In genomic region chr5:7823601-7824000, GRCh38 we compare ENCODE assay signal across 1 cellular context.
TF ChIP-seq lines count a peak whose summit lies in the region.

No MANE protein-coding gene starts in this region.

TF ChIP-seq in HepG2, 621 proteins besides CTCF, POLR2A, EP300 and RAD21:
- no peak for TF ChIP-seq ARNT (IDR thresholded peaks at IDR 0.05)
- no peak for TF ChIP-seq KLF11 (CRISPR knock-in tag; IDR thresholded peaks at IDR 0.05)
- no peak for TF ChIP-seq SNAPC2 (CRISPR knock-in tag; IDR thresholded peaks at IDR 0.05)
- no peak for TF ChIP-seq SRY (CRISPR knock-in tag; IDR thresholded peaks at IDR 0.05)
- TF ChIP-seq ADNP (CRISPR knock-in tag; IDR thresholded peaks at IDR 0.05), result no peak
- no peak for TF ChIP-seq TOPORS (CRISPR knock-in tag; IDR thresholded peaks at IDR 0.05)
- no peak for TF ChIP-seq ZNF121 (CRISPR knock-in tag; IDR thresholded peaks at IDR 0.05)
